In genomic region chr11:9266132-9266736, GRCh38 we compare ENCODE assay signal across 1 cellular context.
TF ChIP-seq lines count a peak whose summit lies in the region.

No MANE protein-coding gene starts in this region.

TF ChIP-seq in GM23338, 12 proteins besides CTCF, POLR2A, EP300 and RAD21 (continued from another document):
- TF ChIP-seq ZNF462 (CRISPR knock-in tag; IDR thresholded peaks at IDR 0.05): no peak
- no peak for TF ChIP-seq STAT1 (IDR thresholded peaks at IDR 0.05; ENCODE audit: unreplicated experiment)
- TF ChIP-seq ZNF114 (CRISPR knock-in tag; IDR thresholded peaks at IDR 0.05): no peak
- TF ChIP-seq ZNF331 (CRISPR knock-in tag; IDR thresholded peaks at IDR 0.05; ENCODE audit: low read depth): no peak
- TF ChIP-seq, protein P1, sequence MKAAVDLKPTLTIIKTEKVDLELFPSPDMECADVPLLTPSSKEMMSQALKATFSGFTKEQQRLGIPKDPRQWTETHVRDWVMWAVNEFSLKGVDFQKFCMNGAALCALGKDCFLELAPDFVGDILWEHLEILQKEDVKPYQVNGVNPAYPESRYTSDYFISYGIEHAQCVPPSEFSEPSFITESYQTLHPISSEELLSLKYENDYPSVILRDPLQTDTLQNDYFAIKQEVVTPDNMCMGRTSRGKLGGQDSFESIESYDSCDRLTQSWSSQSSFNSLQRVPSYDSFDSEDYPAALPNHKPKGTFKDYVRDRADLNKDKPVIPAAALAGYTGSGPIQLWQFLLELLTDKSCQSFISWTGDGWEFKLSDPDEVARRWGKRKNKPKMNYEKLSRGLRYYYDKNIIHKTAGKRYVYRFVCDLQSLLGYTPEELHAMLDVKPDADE (IDR thresholded peaks at IDR 0.05): no peak
- no peak for TF ChIP-seq POLR2AphosphoS5 (IDR thresholded peaks at IDR 0.05; ENCODE audit: low read depth)
